10 cellular contexts compared by ENCODE assay signal in genomic region chr16:3961449-3961849, GRCh38.
DNase-seq lines count a peak whose midpoint lies in the region; ATAC-seq and TF ChIP-seq lines count a peak whose summit lies in the region.
"Had no signal": no experiment of that assay in that cellular context is flagged by ENCODE, and none has a peak within 500 bp of the region (broad histone marks: within the 10 kb centered on the region; RNA-seq: fewer than 3 reads in every experiment).

No MANE protein-coding gene starts in this region.

- 87 to 93% methylated on average over 8 to 11 of the region's 11 CpGs for WGBS in upper lobe of left lung, 2 donors

- H3K4me3 ChIP-seq in upper lobe of left lung, result peak overlapping the region in 3 of 4 donors; percentile 25 to 50 (median 47)

- no peaks in the 10 kb centered on the region for H3K9me3 Mint-ChIP-seq in activated T-cell treated with anti-CD3 and anti-CD28 coated beads, Interleukin-2, amount 50 U/mL, for 72 hours
- no peaks in the 10 kb centered on the region for H3K9me3 Mint-ChIP-seq in activated T-cell treated with anti-CD3 and anti-CD28 coated beads, Interleukin-2, amount 50 U/mL, for 4 hours

- peaks cover 17% of the 10 kb centered on the region for H3K27me3 Mint-ChIP-seq in activated T-cell treated with anti-CD3 and anti-CD28 coated beads, Interleukin-2, amount 50 U/mL, for 72 hours (ENCODE audit: low read depth)
- H3K27me3 Mint-ChIP-seq in activated T-cell treated with anti-CD3 and anti-CD28 coated beads, Interleukin-2, amount 50 U/mL, for 4 hours (ENCODE audit: low read depth), result peaks cover 13% of the 10 kb centered on the region

- no peaks in the 10 kb centered on the region for H3K9me3 ChIP-seq in upper lobe of left lung

- peaks cover 19 to 29% (median 27%) of the 10 kb centered on the region in 4 donors for H3K4me1 ChIP-seq in upper lobe of left lung

- no peak for TF ChIP-seq POLR2A in upper lobe of left lung (IDR thresholded peaks at IDR 0.05)

- ATAC-seq in activated T-cell treated with anti-CD3 and anti-CD28 coated beads, Interleukin-2, amount 50 U/mL, for 72 hours (replicated peaks in 1 of 2), result no peak
- ATAC-seq in activated T-cell treated with anti-CD3 and anti-CD28 coated beads, Interleukin-2, amount 50 U/mL, for 4 hours, result no peak
- no peak for ATAC-seq in upper lobe of left lung (ENCODE audit: low FRiP score in 2 of 2)
- no peak for ATAC-seq in GM21515 (IDR thresholded peaks at IDR 0.05; ENCODE audit: unreplicated experiment)
- no peak for ATAC-seq in GM18907 (IDR thresholded peaks at IDR 0.05; ENCODE audit: unreplicated experiment)

- no peaks in the 10 kb centered on the region for H3K27me3 ChIP-seq in upper lobe of left lung

- no peak for TF ChIP-seq CTCF in upper lobe of left lung (IDR thresholded peaks at IDR 0.05)

- DNase-seq in activated T-cell treated with anti-CD3 and anti-CD28 coated beads, Interleukin-2, amount 50 U/mL, for 72 hours, result no peak
- no peak for DNase-seq in activated T-cell treated with anti-CD3 and anti-CD28 coated beads, Interleukin-2, amount 50 U/mL, for 4 hours
- DNase-seq in kidney tubule cell (ENCODE audit: low spot score), result peak; percentile 73
- no peak for DNase-seq in upper lobe of left lung
- DNase-seq in stimulated activated CD4-positive, alpha-beta T cell treated with anti-CD3 and anti-CD28 coated beads, Interleukin-2, amount 100 ng/mL, for 24 hours, result no peak
- DNase-seq: activated effector memory CD4-positive, alpha-beta T cell treated with anti-CD3 and anti-CD28 coated beads, Interleukin-2, amount 50 U/mL, for 16 hours; left cardiac atrium had no signal

- peaks cover 0 to 19% (median 13%) of the 10 kb centered on the region in 4 donors for H3K36me3 ChIP-seq in upper lobe of left lung

- TF ChIP-seq EP300 in upper lobe of left lung (IDR thresholded peaks at IDR 0.05), result no peak

- H3K27ac ChIP-seq in angular gyrus (ENCODE audit: low read depth, low read length) (peak overlapping the region; percentile 31), upper lobe of left lung (peak overlapping the region; percentile 74 to 83 (median 80))

- H3K4me1 Mint-ChIP-seq in activated T-cell treated with anti-CD3 and anti-CD28 coated beads, Interleukin-2, amount 50 U/mL, for 72 hours (ENCODE audit: low read depth), result peaks cover 23% of the 10 kb centered on the region
- H3K4me1 Mint-ChIP-seq in activated T-cell treated with anti-CD3 and anti-CD28 coated beads, Interleukin-2, amount 50 U/mL, for 4 hours (ENCODE audit: low read depth), result peaks cover 29% of the 10 kb centered on the region

- H3K4me3 Mint-ChIP-seq in activated T-cell treated with anti-CD3 and anti-CD28 coated beads, Interleukin-2, amount 50 U/mL, for 72 hours, result peak overlapping the region; percentile 70 to 86
- no peak overlapping the region for H3K4me3 Mint-ChIP-seq in activated T-cell treated with anti-CD3 and anti-CD28 coated beads, Interleukin-2, amount 50 U/mL, for 4 hours

- H3K36me3 Mint-ChIP-seq in activated T-cell treated with anti-CD3 and anti-CD28 coated beads, Interleukin-2, amount 50 U/mL, for 72 hours (ENCODE audit: insufficient read depth in 2 of 2), result peaks cover 0 to 9% of the 10 kb centered on the region in 2 donors
- peaks cover 12% of the 10 kb centered on the region for H3K36me3 Mint-ChIP-seq in activated T-cell treated with anti-CD3 and anti-CD28 coated beads, Interleukin-2, amount 50 U/mL, for 4 hours (ENCODE audit: insufficient read depth)

- H3K27ac Mint-ChIP-seq in activated T-cell treated with anti-CD3 and anti-CD28 coated beads, Interleukin-2, amount 50 U/mL, for 72 hours, result no peak overlapping the region
